In genomic region chr20:2835331-2835796, GRCh38 we compare ENCODE assay signal across 39 cellular contexts. TPM values are rescaled to one million over a fixed set of nuclear protein-coding genes. Genes with fewer than 3 reads are reported as not detected.
"Had no signal": no experiment of that assay in that cellular context is flagged by ENCODE, and none has a peak within 500 bp of the region (broad histone marks: within the 10 kb centered on the region; RNA-seq: fewer than 3 reads in every experiment).

No MANE protein-coding gene starts in this region.

- H3K9ac ChIP-seq: KMS-11 had no signal

- DNase-seq: activated B cell treated with CpG ODN at 0.5 μM for 24 hours; activated CD4-positive, alpha-beta memory T cell treated with anti-CD3 and anti-CD28 coated beads for 36 hours; activated CD4-positive, alpha-beta T cell treated with anti-CD3 and anti-CD28 coated beads for 4 hours; activated CD4-positive, alpha-beta T cell treated with anti-CD3 and anti-CD28 coated beads, Interleukin-2, amount 50 U/mL, for 1 hour; activated CD4-positive, CD25-positive, alpha-beta regulatory T cell treated with anti-CD3 and anti-CD28 coated beads, Interleukin-2, amount 50 U/mL, for 72 hours; activated gamma-delta T cell treated with Interleukin-2 at 50 U/mL for 16 hours; activated naive CD4-positive, alpha-beta T cell treated with anti-CD3 and anti-CD28 coated beads, Interleukin-2, amount 10 ng/mL, durations not matched to agents 7 days and 5 days; activated naive CD8-positive, alpha-beta T cell treated with anti-CD3 and anti-CD28 coated beads for 36 hours; activated T-cell treated with anti-CD3 and anti-CD28 coated beads, Interleukin-2, amount 50 U/mL, for 1 hour; activated T-cell treated with anti-CD3 and anti-CD28 coated beads, Interleukin-2, amount 50 U/mL, for 72 hours; amniotic stem cell; aorta; brain microvascular endothelial cell; NCI-H1092 treated with DMSO at 0.1 percent for 48 hours; NCI-H1417; NCI-H187 treated with DMSO at 0.1 percent for 48 hours; NCI-H2081; NCI-H226; NCI-H446 treated with DMSO at 0.1 percent for 48 hours; NCI-H524; NCI-H69; NK-92 treated with Interleukin-12 subunit alpha and Interleukin-12 subunit beta, amount 100 ng/mL, for 24 hours; PC-3; SIG-M5; SW 1271; T-helper 1 cell; T-helper 2 cell; T-helper 9 cell had no signal

- H3K4me3 Mint-ChIP-seq: activated B cell treated with CpG ODN at 0.5 μM for 24 hours; activated CD4-positive, alpha-beta memory T cell treated with anti-CD3 and anti-CD28 coated beads for 36 hours; activated naive CD4-positive, alpha-beta T cell treated with anti-CD3 and anti-CD28 coated beads, Interleukin-2, amount 10 ng/mL, durations not matched to agents 7 days and 5 days; activated naive CD8-positive, alpha-beta T cell treated with anti-CD3 and anti-CD28 coated beads for 36 hours; activated T-cell treated with anti-CD3 and anti-CD28 coated beads, Interleukin-2, amount 50 U/mL, for 72 hours; activated T-helper 17 cell treated with anti-CD3 and anti-CD28 coated beads, Interleukin-2, amount 50 U/mL, for 72 hours; central memory CD8-positive, alpha-beta T cell had no signal

- H3K27me3 Mint-ChIP-seq: activated B cell treated with CpG ODN at 0.5 μM for 24 hours; activated CD4-positive, alpha-beta memory T cell treated with anti-CD3 and anti-CD28 coated beads for 36 hours; activated naive CD8-positive, alpha-beta T cell treated with anti-CD3 and anti-CD28 coated beads for 36 hours; activated T-helper 17 cell treated with anti-CD3 and anti-CD28 coated beads, Interleukin-2, amount 50 U/mL, for 72 hours; central memory CD8-positive, alpha-beta T cell had no signal

- ATAC-seq: activated T-cell treated with anti-CD3 and anti-CD28 coated beads, Interleukin-2, amount 50 U/mL, for 72 hours; activated T-helper 17 cell treated with anti-CD3 and anti-CD28 coated beads, Interleukin-2, amount 50 U/mL, for 72 hours; PC-3; Right ventricle myocardium inferior had no signal

- FAIRE-seq: RCC 7860 had no signal

- H3K27ac Mint-ChIP-seq: activated B cell treated with CpG ODN at 0.5 μM for 24 hours; activated CD4-positive, alpha-beta memory T cell treated with anti-CD3 and anti-CD28 coated beads for 36 hours; activated naive CD4-positive, alpha-beta T cell treated with anti-CD3 and anti-CD28 coated beads, Interleukin-2, amount 10 ng/mL, durations not matched to agents 7 days and 5 days; activated naive CD8-positive, alpha-beta T cell treated with anti-CD3 and anti-CD28 coated beads for 36 hours; activated T-cell treated with anti-CD3 and anti-CD28 coated beads, Interleukin-2, amount 50 U/mL, for 72 hours; activated T-helper 17 cell treated with anti-CD3 and anti-CD28 coated beads, Interleukin-2, amount 50 U/mL, for 72 hours had no signal

- H3K4me3 ChIP-seq: cardiac muscle cell had no signal

- H3K27ac ChIP-seq: brain microvascular endothelial cell, cardiac muscle cell, KMS-11, RWPE1, VCaP had no signal

- H3K9me3 Mint-ChIP-seq: activated B cell treated with CpG ODN at 0.5 μM for 24 hours; activated CD4-positive, alpha-beta memory T cell treated with anti-CD3 and anti-CD28 coated beads for 36 hours; activated naive CD4-positive, alpha-beta T cell treated with anti-CD3 and anti-CD28 coated beads, Interleukin-2, amount 10 ng/mL, durations not matched to agents 7 days and 5 days; central memory CD8-positive, alpha-beta T cell had no signal

- H3K27me3 ChIP-seq: brain microvascular endothelial cell, cardiac muscle cell had no signal

- H3K4me2 ChIP-seq: KMS-11 had no signal

RNA-seq across cellular contexts. Expression of gene TMEM239, which starts 19.2 kb away (rescaled TPM):
- total RNA-seq: activated B cell treated with CpG ODN at 0.5 μM for 24 hours; activated CD4-positive, alpha-beta memory T cell treated with anti-CD3 and anti-CD28 coated beads for 36 hours; activated naive CD8-positive, alpha-beta T cell treated with anti-CD3 and anti-CD28 coated beads for 36 hours; activated T-cell treated with anti-CD3 and anti-CD28 coated beads, Interleukin-2, amount 50 U/mL, for 72 hours; activated T-helper 17 cell treated with anti-CD3 and anti-CD28 coated beads, Interleukin-2, amount 50 U/mL, for 72 hours; aorta; cardiac muscle cell; chondrocyte; LHCN-M2; Right ventricle myocardium inferior; SK-MEL-5 had no signal
- polyA plus RNA-seq: aorta had no signal

RNA-seq across cellular contexts. Expression of gene C20orf141, which starts 20.6 kb away (rescaled TPM):
- total RNA-seq: activated B cell treated with CpG ODN at 0.5 μM for 24 hours; activated CD4-positive, alpha-beta memory T cell treated with anti-CD3 and anti-CD28 coated beads for 36 hours; activated naive CD8-positive, alpha-beta T cell treated with anti-CD3 and anti-CD28 coated beads for 36 hours; activated T-cell treated with anti-CD3 and anti-CD28 coated beads, Interleukin-2, amount 50 U/mL, for 72 hours; activated T-helper 17 cell treated with anti-CD3 and anti-CD28 coated beads, Interleukin-2, amount 50 U/mL, for 72 hours; aorta; cardiac muscle cell; chondrocyte; LHCN-M2; PC-3; Right ventricle myocardium inferior; SK-MEL-5 had no signal
- polyA plus RNA-seq: aorta, cardiac muscle cell had no signal

RNA-seq across cellular contexts. Expression of gene CPXM1, which starts 34.9 kb away (rescaled TPM):
- total RNA-seq: LHCN-M2, PC-3 had no signal
